In the genomic region with DNA sequence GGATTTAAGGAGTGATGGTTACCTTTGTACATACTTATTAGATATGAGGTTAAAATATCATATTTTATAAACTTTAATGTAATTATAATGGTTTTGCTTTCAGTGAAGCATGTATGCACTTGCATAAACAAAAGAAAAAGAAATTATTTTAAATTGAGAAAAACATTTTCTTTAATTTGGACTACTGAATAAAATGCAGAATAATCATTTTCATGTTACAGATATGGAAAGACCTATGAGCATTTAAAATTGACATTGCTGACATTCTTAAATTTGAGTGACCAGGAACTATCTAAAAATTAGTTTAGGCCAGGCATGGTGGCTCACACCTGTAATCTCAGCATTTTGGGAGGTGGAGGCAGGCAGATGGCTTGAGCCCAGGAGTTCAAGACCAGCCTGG, we compare ENCODE assay signal across 10 cellular contexts. TPM values are rescaled to one million over a fixed set of nuclear protein-coding genes. Genes with fewer than 3 reads are reported as not detected.
"Had no signal": no experiment of that assay in that cellular context is flagged by ENCODE, and none has a peak within 500 bp of the region (broad histone marks: within the 10 kb centered on the region; RNA-seq: fewer than 3 reads in every experiment).

No MANE protein-coding gene starts in this region.

- ATAC-seq: HCT116 had no signal

- H3K36me3 Mint-ChIP-seq: IgD-negative memory B cell had no signal

- DNase-seq: GM23248, GOT3, H7, HFFc6, KG1 had no signal

- H3K9me3 Mint-ChIP-seq: HFFc6, IgD-negative memory B cell had no signal

- H3K27ac ChIP-seq: GM23248 had no signal

- H3K4me3 Mint-ChIP-seq: HFFc6, IgD-negative memory B cell had no signal

- H3K9me3 ChIP-seq: HAP-1 had no signal

- H3K27ac Mint-ChIP-seq: HFFc6, IgD-negative memory B cell had no signal

- FAIRE-seq: HTR-8/SVneo had no signal

- H3K4me3 ChIP-seq: GM23248, HAP-1 had no signal

RNA-seq across cellular contexts. Expression of a gene that starts 49.2 kb away (rescaled TPM):
- total RNA-seq: GM23248, HFFc6, HT-29 had no signal
- polyA plus RNA-seq: GM23248 had no signal
